ENCODE assay signal across 1 cellular context in genomic region chr7:1741751-1742554, GRCh38.
TF ChIP-seq lines count a peak whose summit lies in the region.

No MANE protein-coding gene starts in this region.

TF ChIP-seq in HepG2, 621 proteins besides CTCF, POLR2A, EP300 and RAD21 (continued from another document and continues in another):
- no peak for TF ChIP-seq PREB (CRISPR knock-in tag; IDR thresholded peaks at IDR 0.05)
- no peak for TF ChIP-seq MIER3 (CRISPR knock-in tag; IDR thresholded peaks at IDR 0.05; ENCODE audit: borderline replicate concordance)
- TF ChIP-seq ETV5 (CRISPR knock-in tag; IDR thresholded peaks at IDR 0.05; ENCODE audit: borderline replicate concordance), result peak; percentile 61; the same call in 1 of the 2 replicates
- no peak for TF ChIP-seq ZBTB46 (CRISPR knock-in tag; IDR thresholded peaks at IDR 0.05; ENCODE audit: borderline replicate concordance)
- no peak for TF ChIP-seq DMTF1 (CRISPR knock-in tag; IDR thresholded peaks at IDR 0.05)
- TF ChIP-seq SP140L (CRISPR knock-in tag; IDR thresholded peaks at IDR 0.05; ENCODE audit: borderline replicate concordance), result no peak
- TF ChIP-seq RCOR2 (CRISPR knock-in tag; IDR thresholded peaks at IDR 0.05), result no peak
- TF ChIP-seq NPAS2 (CRISPR knock-in tag; IDR thresholded peaks at IDR 0.05; ENCODE audit: borderline replicate concordance), result no peak
- no peak; the same call in none of the 2 replicates for TF ChIP-seq ZNF639 (CRISPR knock-in tag; conservative IDR thresholded peaks at IDR 0.05)
- TF ChIP-seq MLLT10 (CRISPR knock-in tag; IDR thresholded peaks at IDR 0.05), result no peak
- no peak for TF ChIP-seq RFX1 (IDR thresholded peaks at IDR 0.05)
- TF ChIP-seq ZNF547 (CRISPR knock-in tag; IDR thresholded peaks at IDR 0.05), result no peak
- no peak; the same call in 1 of the 2 replicates for TF ChIP-seq TRAFD1 (CRISPR knock-in tag; IDR thresholded peaks at IDR 0.05; ENCODE audit: borderline replicate concordance)
- no peak for TF ChIP-seq ZNF101 (CRISPR knock-in tag; IDR thresholded peaks at IDR 0.05; ENCODE audit: borderline replicate concordance, low read depth)
- TF ChIP-seq NR0B2 (CRISPR knock-in tag; IDR thresholded peaks at IDR 0.05), result no peak
- no peak for TF ChIP-seq MATR3 (CRISPR knock-in tag; IDR thresholded peaks at IDR 0.05)
- TF ChIP-seq ZNF503 (CRISPR knock-in tag; IDR thresholded peaks at IDR 0.05), result no peak
- TF ChIP-seq ZNF3 (CRISPR knock-in tag; IDR thresholded peaks at IDR 0.05), result 0 out of 2 replicates have a peak, but pooled peaks have one; percentile 24
- TF ChIP-seq ZFP62 (CRISPR knock-in tag; IDR thresholded peaks at IDR 0.05), result no peak
- TF ChIP-seq RBM39 (IDR thresholded peaks at IDR 0.05; ENCODE audit: low read depth, low read length, poor library complexity, severe bottlenecking), result no peak
- no peak for TF ChIP-seq ZNF207 (IDR thresholded peaks at IDR 0.05; ENCODE audit: borderline replicate concordance)
- peak; percentile 9; the same call in 1 of the 2 replicates for TF ChIP-seq ZNF788 (CRISPR knock-in tag; IDR thresholded peaks at IDR 0.05; ENCODE audit: borderline replicate concordance)
- TF ChIP-seq TOE1 (CRISPR knock-in tag; IDR thresholded peaks at IDR 0.05), result no peak
- TF ChIP-seq ZNF580 (CRISPR knock-in tag; IDR thresholded peaks at IDR 0.05; ENCODE audit: borderline replicate concordance, low read depth), result no peak; the same call in 1 of the 2 replicates
- TF ChIP-seq TRIM22 (IDR thresholded peaks at IDR 0.05), result no peak
- TF ChIP-seq PAWR (CRISPR knock-in tag; IDR thresholded peaks at IDR 0.05; ENCODE audit: borderline replicate concordance), result no peak
- 0 out of 2 replicates have a peak, but pooled peaks have one; percentile 55 for TF ChIP-seq RXRB (CRISPR knock-in tag; IDR thresholded peaks at IDR 0.05; ENCODE audit: borderline replicate concordance)
- no peak for TF ChIP-seq TEAD2 (CRISPR knock-in tag; IDR thresholded peaks at IDR 0.05)
- TF ChIP-seq CC2D1A (CRISPR knock-in tag; IDR thresholded peaks at IDR 0.05), result no peak
- TF ChIP-seq CBX2 (IDR thresholded peaks at IDR 0.05; ENCODE audit: low read depth, low read length), result no peak
- no peak for TF ChIP-seq CBX2 (CRISPR knock-in tag; IDR thresholded peaks at IDR 0.05; ENCODE audit: low read depth)
- peak; percentile 58; the same call in 1 of the 2 replicates for TF ChIP-seq ARNT2 (CRISPR knock-in tag; IDR thresholded peaks at IDR 0.05; ENCODE audit: low read depth)
- no peak for TF ChIP-seq E2F2 (CRISPR knock-in tag; IDR thresholded peaks at IDR 0.05; ENCODE audit: borderline replicate concordance)
- peak; percentile 55; the same call in 1 of the 2 replicates for TF ChIP-seq ZNF704 (CRISPR knock-in tag; IDR thresholded peaks at IDR 0.05; ENCODE audit: borderline replicate concordance)
- no peak for TF ChIP-seq ISX (CRISPR knock-in tag; conservative IDR thresholded peaks at IDR 0.05)
- TF ChIP-seq RBFOX2 (IDR thresholded peaks at IDR 0.05; ENCODE audit: low read depth, low read length), result peak; percentile 79
- 0 out of 2 replicates have a peak, but pooled peaks have one; percentile 28 for TF ChIP-seq PPARG (CRISPR knock-in tag; conservative IDR thresholded peaks at IDR 0.05)
- no peak for TF ChIP-seq ZBTB33 (CRISPR knock-in tag; IDR thresholded peaks at IDR 0.05)
- no peak for TF ChIP-seq HNRNPL (IDR thresholded peaks at IDR 0.05; ENCODE audit: low read depth, low read length)
- TF ChIP-seq MIER2 (CRISPR knock-in tag; IDR thresholded peaks at IDR 0.05), result no peak
- TF ChIP-seq SKI (IDR thresholded peaks at IDR 0.05; ENCODE audit: partially characterized antibody), result no peak
- no peak for TF ChIP-seq KDM6A (CRISPR knock-in tag; IDR thresholded peaks at IDR 0.05; ENCODE audit: low read depth)
- no peak for TF ChIP-seq SNAPC2 (CRISPR knock-in tag; IDR thresholded peaks at IDR 0.05)
- peak; percentile 53; the same call in 1 of the 2 replicates for TF ChIP-seq RARA (CRISPR knock-in tag; IDR thresholded peaks at IDR 0.05)
